ENCODE assay signal across 8 cellular contexts in the genomic region with DNA sequence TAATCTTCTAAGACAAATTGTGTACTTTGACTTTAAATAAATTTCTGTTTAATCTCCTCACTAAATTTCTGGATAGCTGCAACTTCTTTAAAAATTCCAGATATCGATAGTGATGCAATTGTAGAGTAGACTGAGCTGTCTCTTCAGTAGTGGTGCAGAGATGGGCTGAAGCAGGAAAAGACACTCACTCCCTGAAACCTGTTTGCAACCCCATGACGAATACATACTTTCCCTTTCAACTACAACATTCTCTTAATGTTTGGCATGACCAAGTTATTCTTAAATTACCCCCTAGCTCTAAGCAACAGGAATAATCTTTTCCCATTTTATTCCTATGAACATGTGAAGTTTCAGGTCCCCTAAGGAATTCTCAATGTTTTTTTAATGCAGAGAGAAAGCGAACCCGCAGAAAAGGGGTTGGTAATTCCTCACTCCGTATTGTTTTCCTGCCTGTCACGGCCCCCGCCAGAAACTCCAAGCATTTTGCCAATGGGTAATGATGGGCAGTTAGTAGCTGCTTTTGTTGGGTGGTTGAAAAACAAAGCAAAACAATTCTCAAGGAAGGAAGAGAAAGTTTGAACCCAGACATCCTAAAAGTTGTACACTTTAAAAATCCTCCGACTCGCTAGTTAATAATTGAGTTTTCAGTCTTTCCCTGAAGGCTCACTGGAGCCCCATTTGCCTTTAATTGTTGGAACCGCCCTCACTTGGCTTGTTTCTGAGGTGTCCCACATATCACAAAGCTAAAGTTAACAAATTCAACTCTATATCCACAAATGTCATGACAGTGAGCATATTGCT. TPM values are rescaled to one million over a fixed set of nuclear protein-coding genes. Genes with fewer than 3 reads are reported as not detected.
DNase-seq lines count a peak whose midpoint lies in the region; ATAC-seq and TF ChIP-seq lines count a peak whose summit lies in the region.

No MANE protein-coding gene starts in this region.

- H3K9me3 Mint-ChIP-seq in H9: no peaks in the 10 kb centered on the region

- H3K4me2 ChIP-seq in H9 (ENCODE audit: insufficient read depth, insufficient read length, low read length): peak overlapping the region; percentile 70
- peak overlapping the region; percentile 93 for H3K4me2 ChIP-seq in skeletal muscle satellite cell (ENCODE audit: low read length)

- H2AK5ac ChIP-seq in H9 (ENCODE audit: insufficient read length, low read length): no peak overlapping the region

- H3K4me1 ChIP-seq in H9 (ENCODE audit: insufficient read depth, low read length) (no peaks in the 10 kb centered on the region), iPS-15b (ENCODE audit: control insufficient read depth, insufficient read depth, low read length) (peaks cover 4% of the 10 kb centered on the region), skeletal muscle satellite cell (ENCODE audit: control insufficient read depth, insufficient read depth, low read length) (no peaks in the 10 kb centered on the region)

- WGBS in H9 (ENCODE audit: extremely low coverage, insufficient read length, low lambda C conversion rate): no CpG with 5 or more reads among the region's 10 CpGs

- H2AFZ ChIP-seq in H9 (ENCODE audit: low read length): no peak overlapping the region

- H3K4me3 ChIP-seq in WI38 (ENCODE audit: low read depth, low read length) (peak overlapping the region; percentile 56), iPS-15b (ENCODE audit: low read depth, low read length) (peak overlapping the region; percentile 52), skeletal muscle satellite cell (ENCODE audit: low read length) (peak overlapping the region; percentile 75)

- DNase-seq in H9 (no peak), COLO829 (ENCODE audit: low spot score) (no peak), GM13976 (ENCODE audit: low spot score) (no peak)
- DNase-seq in effector CD4-positive, alpha-beta T cell: no peak

- no peak overlapping the region for H3T11ph ChIP-seq in H9 (ENCODE audit: low read length)

- H4K8ac ChIP-seq in H9 (replicated peaks; ENCODE audit: insufficient read length, low read depth, low read length): no peak overlapping the region

- no peak overlapping the region for H4K91ac ChIP-seq in H9 (ENCODE audit: insufficient read length, low read depth, low read length)

- H2BK12ac ChIP-seq in H9 (ENCODE audit: insufficient read length, low read depth, low read length): no peak overlapping the region

- H2BK15ac ChIP-seq in H9 (ENCODE audit: low read depth, low read length): no peak overlapping the region

- H3K23ac ChIP-seq in H9 (ENCODE audit: insufficient read length, low read depth, low read length): no peak overlapping the region

- H2BK5ac ChIP-seq in H9 (ENCODE audit: insufficient read length, low read length): no peak overlapping the region

- no peak overlapping the region for H3K27ac ChIP-seq in H9 (ENCODE audit: insufficient read length, low read depth, low read length)

- no peaks in the 10 kb centered on the region for H3K79me2 ChIP-seq in H9 (ENCODE audit: insufficient read depth, low read length)

- H3K36me3 Mint-ChIP-seq in H9 (ENCODE audit: insufficient read depth in 1 of 3, low read depth in 3 of 3): no peaks in the 10 kb centered on the region; a peak in 1 of 7 replicates

- H3K36me3 ChIP-seq in iPS-15b (ENCODE audit: control insufficient read depth, insufficient read depth, low read length) (no peaks in the 10 kb centered on the region), skeletal muscle satellite cell (ENCODE audit: insufficient read depth, low read length) (no peaks in the 10 kb centered on the region)

- no peak overlapping the region for H3K4ac ChIP-seq in H9 (ENCODE audit: low read depth, low read length)

- no peaks in the 10 kb centered on the region; the same call in 1 of the 2 replicates for H3K27me3 ChIP-seq in H9 (ENCODE audit: insufficient read depth, low read length)
- peaks cover 10% of the 10 kb centered on the region for H3K27me3 ChIP-seq in iPS-15b (ENCODE audit: control insufficient read depth, insufficient read depth, low read length)
- H3K27me3 ChIP-seq in skeletal muscle satellite cell (ENCODE audit: control insufficient read depth, insufficient read depth, low read length): no peaks in the 10 kb centered on the region

- H3K56ac ChIP-seq in H9 (ENCODE audit: insufficient read length, low read depth, low read length): no peak overlapping the region

- no peaks in the 10 kb centered on the region for H4K20me1 ChIP-seq in H9 (ENCODE audit: control insufficient read depth, insufficient read depth, insufficient read length)

- no peak overlapping the region for H3K9ac ChIP-seq in H9 (ENCODE audit: extremely low read depth, insufficient read length, low read length)
- no peak overlapping the region for H3K9ac ChIP-seq in iPS-15b (ENCODE audit: low read depth, low read length)
- H3K9ac ChIP-seq in skeletal muscle satellite cell (ENCODE audit: low read depth, low read length): peak overlapping the region; percentile 62

- in situ Hi-C loops in GM13976 (cut with MboI; ENCODE audit: low sequenced_read_pairs, unreplicated experiment): no loop called here

- no peaks in the 10 kb centered on the region for H3K9me3 ChIP-seq in H9 (ENCODE audit: control insufficient read depth, low read depth, low read length)
- no peaks in the 10 kb centered on the region for H3K9me3 ChIP-seq in iPS-15b (ENCODE audit: control insufficient read depth, insufficient read depth, low read length)
- no peaks in the 10 kb centered on the region for H3K9me3 ChIP-seq in skeletal muscle satellite cell (replicated peaks; ENCODE audit: low read length)

- H2BK20ac ChIP-seq in H9 (ENCODE audit: low read depth, low read length, poor library complexity, severe bottlenecking): no peak overlapping the region

- H3K18ac ChIP-seq in H9 (ENCODE audit: insufficient read length, low read depth, low read length): no peak overlapping the region

- no peak overlapping the region for H3K14ac ChIP-seq in H9 (ENCODE audit: insufficient read depth, low read length)

- peaks cover 22 to 24% of the 10 kb centered on the region in 2 experiments for H3K4me1 Mint-ChIP-seq in H9

- H3K79me1 ChIP-seq in H9 (ENCODE audit: insufficient read depth, low read depth, low read length, poor library complexity, severe bottlenecking): no peaks in the 10 kb centered on the region

- H2BK120ac ChIP-seq in H9 (ENCODE audit: low read depth, low read length, poor library complexity, severe bottlenecking): no peak overlapping the region

- H3K27ac Mint-ChIP-seq in H9: no peak overlapping the region; a peak in 1 of 7 replicates

- TF ChIP-seq CTCF in H9 (conservative IDR thresholded peaks at IDR 0.05) (no peak), WI38 (IDR thresholded peaks at IDR 0.05; ENCODE audit: low read depth, low read length) (no peak), GM13976 (IDR thresholded peaks at IDR 0.05; ENCODE audit: borderline replicate concordance, control extremely low read depth, extremely low read depth, insufficient read depth, missing control alignments) (no peak)

- peaks cover 15% of the 10 kb centered on the region for H3K23me2 ChIP-seq in H9 (ENCODE audit: insufficient read length, low read depth, low read length, poor library complexity, severe bottlenecking)

- no peak overlapping the region for H4K5ac ChIP-seq in H9 (ENCODE audit: insufficient read length, low read depth, low read length)

- H3K4me3 Mint-ChIP-seq in H9: peak overlapping the region; percentile 75 to 86

- ATAC-seq in HG03025 (IDR thresholded peaks at IDR 0.05; ENCODE audit: low FRiP score, unreplicated experiment): no peak

- H3K27me3 Mint-ChIP-seq in H9 (ENCODE audit: low read depth): peaks cover 23% of the 10 kb centered on the region

RNA-seq across cellular contexts. Expression of gene THSD7A, which starts 1.2 kb away (rescaled TPM):
- 0.42 and 0.88 TPM in 2 replicates for total RNA-seq in H9 (2021)
- total RNA-seq in skeletal muscle satellite cell (2012; rRNA removed): under 0.01 TPM in 2 replicates
